Comparison of ENCODE assay signal across 2 cellular contexts in genomic region chr19:10497371-10497770, GRCh38.
TF ChIP-seq lines count a peak whose summit lies in the region.

No MANE protein-coding gene starts in this region.

TF ChIP-seq in HepG2, 621 proteins besides CTCF, POLR2A, EP300 and RAD21:
- TF ChIP-seq RBM22 (optimal IDR thresholded peaks at IDR 0.05; ENCODE audit: low read length) (peak; percentile 80), ZNF619 (CRISPR knock-in tag; IDR thresholded peaks at IDR 0.05) (no peak)
TF ChIP-seq in HepG2: peak in this region for 1.

TF ChIP-seq in HEK293, 187 proteins besides CTCF, POLR2A, EP300 and RAD21:
- TF ChIP-seq ZNF776 (tag by site-specific recombination; IDR thresholded peaks at IDR 0.05; ENCODE audit: borderline replicate concordance) (no peak), ZNF664 (tag by site-specific recombination; IDR thresholded peaks at IDR 0.05) (peak; percentile 91)
